9 cellular contexts compared by ENCODE assay signal in genomic region chr12:20212036-20212435, GRCh38.
DNase-seq lines count a peak whose midpoint lies in the region; ATAC-seq and TF ChIP-seq lines count a peak whose summit lies in the region.
"Had no signal": no experiment of that assay in that cellular context is flagged by ENCODE, and none has a peak within 500 bp of the region (broad histone marks: within the 10 kb centered on the region; RNA-seq: fewer than 3 reads in every experiment).

No MANE protein-coding gene starts in this region.

- no peaks in the 10 kb centered on the region for H3K9me3 ChIP-seq in thoracic aorta

- no peak for TF ChIP-seq CTCF in thoracic aorta (IDR thresholded peaks at IDR 0.05)

- H3K36me3 ChIP-seq in thoracic aorta, result no peaks in the 10 kb centered on the region

- peak overlapping the region; percentile 57 to 69 for H3K27ac ChIP-seq in thoracic aorta

- DNase-seq in NCI-H2029 (lab: John Stamatoyannopoulos, UW) (peak; percentile 18), brain pericyte (ENCODE audit: low read depth, low spot score) (peak; percentile 24), kidney glomerular epithelial cell (lab: John Stamatoyannopoulos, UW) (peak; percentile 21), thoracic aorta (ENCODE audit: low spot score) (no peak)
- DNase-seq: activated naive CD4-positive, alpha-beta T cell treated with anti-CD3 and anti-CD28 coated beads, Interleukin-2, amount 10 ng/mL, durations not matched to agents 7 days and 5 days; stimulated activated CD4-positive, alpha-beta T cell treated with anti-CD3 and anti-CD28 coated beads, Interleukin-15, amount 100 ng/mL, for 24 hours had no signal

- ATAC-seq in thoracic aorta (ENCODE audit: insufficient number of reproducible peaks, low FRiP score, low read depth), result no peak
- ATAC-seq in GM19351 (IDR thresholded peaks at IDR 0.05; ENCODE audit: unreplicated experiment), result no peak
- no peak for ATAC-seq in HG03045 (IDR thresholded peaks at IDR 0.05; ENCODE audit: unreplicated experiment)
- ATAC-seq in GM18867 (IDR thresholded peaks at IDR 0.05; ENCODE audit: unreplicated experiment), result no peak

- H3K4me1 ChIP-seq in thoracic aorta (ENCODE audit: control insufficient read depth in 1 of 2, low read depth in 2 of 2), result peaks cover 27 to 39% of the 10 kb centered on the region in 2 donors

- no peaks in the 10 kb centered on the region for H3K27me3 ChIP-seq in thoracic aorta (replicated peaks; ENCODE audit: insufficient read depth)

- peak overlapping the region; percentile 62 for H3K4me3 ChIP-seq in thoracic aorta
